Comparison of ENCODE assay signal across 12 cellular contexts in genomic region chr7:4066626-4067475, GRCh38.
"Had no signal": no experiment of that assay in that cellular context is flagged by ENCODE, and none has a peak within 500 bp of the region (broad histone marks: within the 10 kb centered on the region; RNA-seq: fewer than 3 reads in every experiment).

No MANE protein-coding gene starts in this region.

- H3K4me3 Mint-ChIP-seq: activated naive CD4-positive, alpha-beta T cell treated with anti-CD3 and anti-CD28 coated beads, Interleukin-2, amount 10 ng/mL, durations not matched to agents 7 days and 5 days; stimulated activated naive CD8-positive, alpha-beta T cell treated with anti-CD3 and anti-CD28 coated beads, Interleukin-15, amount 100 ng/mL, for 72 hours; T-cell had no signal

- ATAC-seq: esophagus mucosa, sciatic nerve, T-cell had no signal

- H3K4me3 ChIP-seq: SK-N-MC, testis had no signal

- H3K27ac Mint-ChIP-seq: activated naive CD4-positive, alpha-beta T cell treated with anti-CD3 and anti-CD28 coated beads, Interleukin-2, amount 10 ng/mL, durations not matched to agents 7 days and 5 days; stimulated activated naive CD8-positive, alpha-beta T cell treated with anti-CD3 and anti-CD28 coated beads, Interleukin-15, amount 100 ng/mL, for 72 hours; T-cell had no signal

- DNase-seq: activated CD4-positive, alpha-beta T cell treated with anti-CD3 and anti-CD28 coated beads for 1 hour; activated CD4-positive, alpha-beta T cell treated with anti-CD3 and anti-CD28 coated beads, Interleukin-2, amount 50 U/mL, for 4 hours; activated naive CD4-positive, alpha-beta T cell treated with anti-CD3 and anti-CD28 coated beads, Interleukin-2, amount 10 ng/mL, durations not matched to agents 7 days and 5 days; activated T-cell treated with anti-CD3 and anti-CD28 coated beads, Interleukin-2, amount 50 U/mL, for 1 hour; midbrain; stimulated activated naive CD8-positive, alpha-beta T cell treated with anti-CD3 and anti-CD28 coated beads, Interleukin-15, amount 100 ng/mL, for 72 hours; T-cell; T1000; testis had no signal

- H3K36me3 Mint-ChIP-seq: activated naive CD4-positive, alpha-beta T cell treated with anti-CD3 and anti-CD28 coated beads, Interleukin-2, amount 10 ng/mL, durations not matched to agents 7 days and 5 days; T-cell had no signal

- H3K27me3 Mint-ChIP-seq: activated naive CD4-positive, alpha-beta T cell treated with anti-CD3 and anti-CD28 coated beads, Interleukin-2, amount 10 ng/mL, durations not matched to agents 7 days and 5 days; stimulated activated naive CD8-positive, alpha-beta T cell treated with anti-CD3 and anti-CD28 coated beads, Interleukin-15, amount 100 ng/mL, for 72 hours; T-cell had no signal

- H3K4me1 ChIP-seq: testis had no signal

- H3K27ac ChIP-seq: SK-N-MC, testis had no signal

- H3K4me1 Mint-ChIP-seq: activated naive CD4-positive, alpha-beta T cell treated with anti-CD3 and anti-CD28 coated beads, Interleukin-2, amount 10 ng/mL, durations not matched to agents 7 days and 5 days had no signal

- H3K9me3 Mint-ChIP-seq: activated naive CD4-positive, alpha-beta T cell treated with anti-CD3 and anti-CD28 coated beads, Interleukin-2, amount 10 ng/mL, durations not matched to agents 7 days and 5 days; stimulated activated naive CD8-positive, alpha-beta T cell treated with anti-CD3 and anti-CD28 coated beads, Interleukin-15, amount 100 ng/mL, for 72 hours; T-cell had no signal

- H3K9me3 ChIP-seq: testis had no signal

- H3K27me3 ChIP-seq: testis had no signal
